3 cellular contexts compared by ENCODE assay signal in the genomic region with DNA sequence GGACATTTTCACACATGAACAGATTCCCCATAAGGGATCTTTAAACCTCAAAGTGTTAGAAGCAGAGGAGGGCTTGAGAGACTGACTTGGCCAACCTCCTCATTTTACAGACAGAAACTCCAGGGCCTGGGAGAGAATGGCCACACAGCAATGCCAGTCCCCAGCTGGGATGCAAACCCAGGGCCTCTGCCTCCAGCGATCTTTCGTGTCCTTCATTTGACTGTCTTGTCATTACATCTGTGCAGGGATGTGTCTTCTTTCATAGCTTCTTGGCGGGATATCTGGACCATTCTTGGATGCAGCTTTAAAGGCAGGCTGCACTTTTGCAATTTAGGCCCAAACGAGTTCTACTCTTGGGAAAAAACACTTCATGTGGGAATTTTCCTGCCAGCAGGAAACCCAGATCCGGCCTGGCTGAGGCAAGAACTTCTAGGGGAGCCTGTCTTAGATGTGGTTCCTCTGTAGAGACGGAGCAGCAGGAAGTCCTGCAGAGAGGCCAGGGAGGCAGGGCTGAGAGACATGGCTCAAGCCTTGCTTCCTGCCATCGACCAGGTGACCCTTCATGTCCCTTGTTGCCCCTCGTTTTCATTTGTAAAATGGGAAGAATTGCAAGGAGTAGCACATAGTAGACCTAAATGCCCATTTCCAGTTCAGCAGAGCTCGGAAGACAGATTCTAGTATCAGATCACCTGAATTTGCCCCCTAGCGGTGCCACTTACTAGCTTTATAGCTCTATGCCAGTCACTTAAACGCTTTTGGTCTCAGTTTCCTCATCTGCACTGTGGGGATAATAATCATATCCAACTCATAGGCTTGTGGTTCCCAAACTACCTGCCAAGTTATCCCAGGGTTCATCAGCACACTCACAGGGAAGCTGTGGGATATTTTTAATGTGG.
TF ChIP-seq lines count a peak whose summit lies in the region.

No MANE protein-coding gene starts in this region.

TF ChIP-seq in A549, 52 proteins besides CTCF, POLR2A, EP300 and RAD21:
- TF ChIP-seq FOSB (CRISPR knock-in tag; IDR thresholded peaks at IDR 0.05): no peak
- TF ChIP-seq TFCP2L1 (CRISPR knock-in tag; IDR thresholded peaks at IDR 0.05): no peak
- TF ChIP-seq TP53 (CRISPR knock-in tag; IDR thresholded peaks at IDR 0.05): no peak
- TF ChIP-seq EHMT2 (IDR thresholded peaks at IDR 0.05; ENCODE audit: low read depth): no peak
- TF ChIP-seq POLR2AphosphoS2 (conservative IDR thresholded peaks at IDR 0.05; ENCODE audit: low read length): no peak
- TF ChIP-seq MAX (IDR thresholded peaks at IDR 0.05): no peak
- TF ChIP-seq FOSL2 (IDR thresholded peaks at IDR 0.05): no peak
- no peak for TF ChIP-seq FOSL2 (CRISPR knock-in tag; IDR thresholded peaks at IDR 0.05)
- TF ChIP-seq KDM1A (IDR thresholded peaks at IDR 0.05; ENCODE audit: low read depth): no peak
- TF ChIP-seq HOXB5 (CRISPR knock-in tag; IDR thresholded peaks at IDR 0.05): no peak

TF ChIP-seq in GM23338, 12 proteins besides CTCF, POLR2A, EP300 and RAD21:
- TF ChIP-seq NANOG (IDR thresholded peaks at IDR 0.05; ENCODE audit: borderline replicate concordance) (no peak), POLR2AphosphoS5 (IDR thresholded peaks at IDR 0.05; ENCODE audit: low read depth) (no peak), CREB1 (CRISPR knock-in tag; IDR thresholded peaks at IDR 0.05; ENCODE audit: low read depth) (no peak), ZNF114 (CRISPR knock-in tag; IDR thresholded peaks at IDR 0.05) (no peak), ZNF331 (CRISPR knock-in tag; IDR thresholded peaks at IDR 0.05; ENCODE audit: low read depth) (no peak), ZNF462 (CRISPR knock-in tag; IDR thresholded peaks at IDR 0.05) (no peak)

TF ChIP-seq in H1, 55 proteins besides CTCF, POLR2A, EP300 and RAD21:
- TF ChIP-seq ZNF274 (IDR thresholded peaks at IDR 0.05; ENCODE audit: borderline replicate concordance, extremely low read depth, low read length): no peak
- no peak for TF ChIP-seq SP4 (IDR thresholded peaks at IDR 0.05; ENCODE audit: low read length)
- TF ChIP-seq RXRA (IDR thresholded peaks at IDR 0.05; ENCODE audit: insufficient read depth, low read depth, low read length): no peak
- no peak for TF ChIP-seq HDAC2 (IDR thresholded peaks at IDR 0.05; ENCODE audit: borderline replicate concordance in 1 of 2, low read depth in 2 of 2, low read length in 2 of 2)
- no peak for TF ChIP-seq MAX (IDR thresholded peaks at IDR 0.05)
- no peak for TF ChIP-seq MAFK (IDR thresholded peaks at IDR 0.05; ENCODE audit: low read depth, low read length)
- TF ChIP-seq CTBP2 (IDR thresholded peaks at IDR 0.05; ENCODE audit: borderline replicate concordance, insufficient read depth, insufficient read length, low read length): no peak
- TF ChIP-seq KDM5A (IDR thresholded peaks at IDR 0.05; ENCODE audit: low read length): no peak
- no peak for TF ChIP-seq HDAC6 (IDR thresholded peaks at IDR 0.05; ENCODE audit: low read depth, low read length)
- no peak for TF ChIP-seq EZH2 (IDR thresholded peaks at IDR 0.05; ENCODE audit: low read depth, low read length, severe bottlenecking)
- no peak for TF ChIP-seq PHF8 (conservative IDR thresholded peaks at IDR 0.05; ENCODE audit: low read depth, low read length)
- TF ChIP-seq SUZ12 (IDR thresholded peaks at IDR 0.05; ENCODE audit: low read length): no peak
- no peak for TF ChIP-seq CHD2 (IDR thresholded peaks at IDR 0.05; ENCODE audit: low read length)
- TF ChIP-seq, protein P1, sequence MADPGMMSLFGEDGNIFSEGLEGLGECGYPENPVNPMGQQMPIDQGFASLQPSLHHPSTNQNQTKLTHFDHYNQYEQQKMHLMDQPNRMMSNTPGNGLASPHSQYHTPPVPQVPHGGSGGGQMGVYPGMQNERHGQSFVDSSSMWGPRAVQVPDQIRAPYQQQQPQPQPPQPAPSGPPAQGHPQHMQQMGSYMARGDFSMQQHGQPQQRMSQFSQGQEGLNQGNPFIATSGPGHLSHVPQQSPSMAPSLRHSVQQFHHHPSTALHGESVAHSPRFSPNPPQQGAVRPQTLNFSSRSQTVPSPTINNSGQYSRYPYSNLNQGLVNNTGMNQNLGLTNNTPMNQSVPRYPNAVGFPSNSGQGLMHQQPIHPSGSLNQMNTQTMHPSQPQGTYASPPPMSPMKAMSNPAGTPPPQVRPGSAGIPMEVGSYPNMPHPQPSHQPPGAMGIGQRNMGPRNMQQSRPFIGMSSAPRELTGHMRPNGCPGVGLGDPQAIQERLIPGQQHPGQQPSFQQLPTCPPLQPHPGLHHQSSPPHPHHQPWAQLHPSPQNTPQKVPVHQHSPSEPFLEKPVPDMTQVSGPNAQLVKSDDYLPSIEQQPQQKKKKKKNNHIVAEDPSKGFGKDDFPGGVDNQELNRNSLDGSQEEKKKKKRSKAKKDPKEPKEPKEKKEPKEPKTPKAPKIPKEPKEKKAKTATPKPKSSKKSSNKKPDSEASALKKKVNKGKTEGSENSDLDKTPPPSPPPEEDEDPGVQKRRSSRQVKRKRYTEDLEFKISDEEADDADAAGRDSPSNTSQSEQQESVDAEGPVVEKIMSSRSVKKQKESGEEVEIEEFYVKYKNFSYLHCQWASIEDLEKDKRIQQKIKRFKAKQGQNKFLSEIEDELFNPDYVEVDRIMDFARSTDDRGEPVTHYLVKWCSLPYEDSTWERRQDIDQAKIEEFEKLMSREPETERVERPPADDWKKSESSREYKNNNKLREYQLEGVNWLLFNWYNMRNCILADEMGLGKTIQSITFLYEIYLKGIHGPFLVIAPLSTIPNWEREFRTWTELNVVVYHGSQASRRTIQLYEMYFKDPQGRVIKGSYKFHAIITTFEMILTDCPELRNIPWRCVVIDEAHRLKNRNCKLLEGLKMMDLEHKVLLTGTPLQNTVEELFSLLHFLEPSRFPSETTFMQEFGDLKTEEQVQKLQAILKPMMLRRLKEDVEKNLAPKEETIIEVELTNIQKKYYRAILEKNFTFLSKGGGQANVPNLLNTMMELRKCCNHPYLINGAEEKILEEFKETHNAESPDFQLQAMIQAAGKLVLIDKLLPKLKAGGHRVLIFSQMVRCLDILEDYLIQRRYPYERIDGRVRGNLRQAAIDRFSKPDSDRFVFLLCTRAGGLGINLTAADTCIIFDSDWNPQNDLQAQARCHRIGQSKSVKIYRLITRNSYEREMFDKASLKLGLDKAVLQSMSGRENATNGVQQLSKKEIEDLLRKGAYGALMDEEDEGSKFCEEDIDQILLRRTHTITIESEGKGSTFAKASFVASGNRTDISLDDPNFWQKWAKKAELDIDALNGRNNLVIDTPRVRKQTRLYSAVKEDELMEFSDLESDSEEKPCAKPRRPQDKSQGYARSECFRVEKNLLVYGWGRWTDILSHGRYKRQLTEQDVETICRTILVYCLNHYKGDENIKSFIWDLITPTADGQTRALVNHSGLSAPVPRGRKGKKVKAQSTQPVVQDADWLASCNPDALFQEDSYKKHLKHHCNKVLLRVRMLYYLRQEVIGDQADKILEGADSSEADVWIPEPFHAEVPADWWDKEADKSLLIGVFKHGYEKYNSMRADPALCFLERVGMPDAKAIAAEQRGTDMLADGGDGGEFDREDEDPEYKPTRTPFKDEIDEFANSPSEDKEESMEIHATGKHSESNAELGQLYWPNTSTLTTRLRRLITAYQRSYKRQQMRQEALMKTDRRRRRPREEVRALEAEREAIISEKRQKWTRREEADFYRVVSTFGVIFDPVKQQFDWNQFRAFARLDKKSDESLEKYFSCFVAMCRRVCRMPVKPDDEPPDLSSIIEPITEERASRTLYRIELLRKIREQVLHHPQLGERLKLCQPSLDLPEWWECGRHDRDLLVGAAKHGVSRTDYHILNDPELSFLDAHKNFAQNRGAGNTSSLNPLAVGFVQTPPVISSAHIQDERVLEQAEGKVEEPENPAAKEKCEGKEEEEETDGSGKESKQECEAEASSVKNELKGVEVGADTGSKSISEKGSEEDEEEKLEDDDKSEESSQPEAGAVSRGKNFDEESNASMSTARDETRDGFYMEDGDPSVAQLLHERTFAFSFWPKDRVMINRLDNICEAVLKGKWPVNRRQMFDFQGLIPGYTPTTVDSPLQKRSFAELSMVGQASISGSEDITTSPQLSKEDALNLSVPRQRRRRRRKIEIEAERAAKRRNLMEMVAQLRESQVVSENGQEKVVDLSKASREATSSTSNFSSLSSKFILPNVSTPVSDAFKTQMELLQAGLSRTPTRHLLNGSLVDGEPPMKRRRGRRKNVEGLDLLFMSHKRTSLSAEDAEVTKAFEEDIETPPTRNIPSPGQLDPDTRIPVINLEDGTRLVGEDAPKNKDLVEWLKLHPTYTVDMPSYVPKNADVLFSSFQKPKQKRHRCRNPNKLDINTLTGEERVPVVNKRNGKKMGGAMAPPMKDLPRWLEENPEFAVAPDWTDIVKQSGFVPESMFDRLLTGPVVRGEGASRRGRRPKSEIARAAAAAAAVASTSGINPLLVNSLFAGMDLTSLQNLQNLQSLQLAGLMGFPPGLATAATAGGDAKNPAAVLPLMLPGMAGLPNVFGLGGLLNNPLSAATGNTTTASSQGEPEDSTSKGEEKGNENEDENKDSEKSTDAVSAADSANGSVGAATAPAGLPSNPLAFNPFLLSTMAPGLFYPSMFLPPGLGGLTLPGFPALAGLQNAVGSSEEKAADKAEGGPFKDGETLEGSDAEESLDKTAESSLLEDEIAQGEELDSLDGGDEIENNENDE (IDR thresholded peaks at IDR 0.05; ENCODE audit: insufficient replicate concordance, low read length): no peak
- TF ChIP-seq CEBPB (IDR thresholded peaks at IDR 0.05; ENCODE audit: low read depth, low read length): no peak
- TF ChIP-seq TAF1 (IDR thresholded peaks at IDR 0.05; ENCODE audit: low read depth, low read length): no peak
- no peak for TF ChIP-seq ASH2L (IDR thresholded peaks at IDR 0.05; ENCODE audit: low read length)
